ENCODE assay signal across 2 cellular contexts in genomic region chr15:89095556-89095955, GRCh38.
TF ChIP-seq lines count a peak whose summit lies in the region.

No MANE protein-coding gene starts in this region.

TF ChIP-seq in A549, 52 proteins besides CTCF, POLR2A, EP300 and RAD21 (continued from another document):
- no peak for TF ChIP-seq ZNF302 (CRISPR knock-in tag; IDR thresholded peaks at IDR 0.05)
- no peak for TF ChIP-seq ESRRA (IDR thresholded peaks at IDR 0.05; ENCODE audit: borderline replicate concordance, low read length)
- no peak for TF ChIP-seq KDM1A (IDR thresholded peaks at IDR 0.05; ENCODE audit: low read depth)
- TF ChIP-seq JUN (IDR thresholded peaks at IDR 0.05): no peak
- no peak for TF ChIP-seq NR3C1 (IDR thresholded peaks at IDR 0.05)
- TF ChIP-seq BCL3 (IDR thresholded peaks at IDR 0.05): no peak
- no peak for TF ChIP-seq HDAC2 (IDR thresholded peaks at IDR 0.05)
- no peak for TF ChIP-seq TP53 (CRISPR knock-in tag; IDR thresholded peaks at IDR 0.05)
- TF ChIP-seq NPAS2 (CRISPR knock-in tag; IDR thresholded peaks at IDR 0.05; ENCODE audit: borderline replicate concordance): no peak
- TF ChIP-seq REST (IDR thresholded peaks at IDR 0.05): no peak
- no peak for TF ChIP-seq POLR2AphosphoS2 (conservative IDR thresholded peaks at IDR 0.05; ENCODE audit: low read length)
- no peak for TF ChIP-seq CHD4 (IDR thresholded peaks at IDR 0.05; ENCODE audit: borderline replicate concordance)
- TF ChIP-seq FOSL2 (IDR thresholded peaks at IDR 0.05): no peak
- no peak for TF ChIP-seq FOSL2 (CRISPR knock-in tag; IDR thresholded peaks at IDR 0.05)

TF ChIP-seq in IMR-90, 13 proteins besides CTCF, POLR2A, EP300 and RAD21 (continued from another document):
- TF ChIP-seq BHLHE40 (IDR thresholded peaks at IDR 0.05; ENCODE audit: low read depth, low read length) (no peak), ELK1 (IDR thresholded peaks at IDR 0.05; ENCODE audit: borderline replicate concordance, low read depth, low read length) (no peak), MAFK (IDR thresholded peaks at IDR 0.05; ENCODE audit: low read depth, low read length) (no peak), NFE2L2 (IDR thresholded peaks at IDR 0.05; ENCODE audit: low read depth, low read length) (no peak), MXI1 (IDR thresholded peaks at IDR 0.05; ENCODE audit: borderline replicate concordance, low read depth, low read length) (no peak), CHD1 (IDR thresholded peaks at IDR 0.05; ENCODE audit: low read depth, low read length) (no peak), SMC3 (IDR thresholded peaks at IDR 0.05; ENCODE audit: low read depth, low read length) (no peak), USF2 (IDR thresholded peaks at IDR 0.05; ENCODE audit: low read depth, low read length) (no peak), FOS (IDR thresholded peaks at IDR 0.05; ENCODE audit: low read depth, low read length) (no peak), RFX5 (IDR thresholded peaks at IDR 0.05; ENCODE audit: low read depth, low read length) (no peak)
